ENCODE assay signal across 1 cellular context in the genomic region with DNA sequence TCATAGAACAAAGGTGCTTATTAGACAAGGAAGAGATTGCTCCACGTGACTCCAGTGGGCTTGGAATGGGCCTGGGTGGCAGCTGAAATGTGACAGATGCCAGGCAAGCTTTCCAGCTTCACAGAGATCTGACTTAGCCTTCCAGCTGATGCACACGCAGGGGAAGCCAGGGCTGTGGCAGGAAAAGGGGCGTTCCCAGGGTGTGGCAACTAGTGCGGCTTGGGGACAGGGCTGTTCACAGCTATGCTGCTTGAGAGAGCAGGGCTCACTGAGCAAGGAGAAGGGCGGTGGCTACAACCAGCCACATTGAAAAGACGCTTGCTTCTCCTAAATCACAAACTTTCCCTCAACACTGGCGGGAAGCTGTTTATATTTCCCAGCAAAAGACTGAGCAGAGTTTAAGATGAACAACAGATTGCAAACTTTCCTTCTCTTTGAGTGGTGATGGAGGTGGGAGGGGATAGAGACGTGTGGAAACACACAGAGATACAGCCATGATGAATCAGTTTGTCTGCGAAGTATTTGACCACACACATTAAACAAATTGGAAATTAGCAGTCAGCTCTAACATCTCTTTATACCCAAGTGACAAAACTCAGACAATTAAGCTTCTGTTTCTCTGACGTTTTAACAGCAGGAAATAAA.
TF ChIP-seq lines count a peak whose summit lies in the region.

No MANE protein-coding gene starts in this region.

TF ChIP-seq in GM12878, 131 proteins besides CTCF, POLR2A, EP300 and RAD21 (continued from another document):
- no peak for TF ChIP-seq SKIL (IDR thresholded peaks at IDR 0.05; ENCODE audit: low read depth, poor library complexity, severe bottlenecking)
- TF ChIP-seq MXI1 (IDR thresholded peaks at IDR 0.05; ENCODE audit: low read depth, low read length): no peak
- no peak for TF ChIP-seq ZNF592 (IDR thresholded peaks at IDR 0.05)
- TF ChIP-seq SMAD5 (IDR thresholded peaks at IDR 0.05; ENCODE audit: low read depth): no peak
- no peak for TF ChIP-seq STAT3 (IDR thresholded peaks at IDR 0.05; ENCODE audit: low read depth, low read length)
- TF ChIP-seq YBX1 (IDR thresholded peaks at IDR 0.05): no peak
- no peak for TF ChIP-seq RBBP5 (conservative IDR thresholded peaks at IDR 0.05)
- TF ChIP-seq CEBPB (IDR thresholded peaks at IDR 0.05; ENCODE audit: borderline replicate concordance in 1 of 2, low read depth in 2 of 2, low read length in 2 of 2): no peak
- TF ChIP-seq EGR1 (IDR thresholded peaks at IDR 0.05; ENCODE audit: borderline replicate concordance in 1 of 2, low read depth in 2 of 2, low read length in 2 of 2): no peak
- TF ChIP-seq, protein P1, sequence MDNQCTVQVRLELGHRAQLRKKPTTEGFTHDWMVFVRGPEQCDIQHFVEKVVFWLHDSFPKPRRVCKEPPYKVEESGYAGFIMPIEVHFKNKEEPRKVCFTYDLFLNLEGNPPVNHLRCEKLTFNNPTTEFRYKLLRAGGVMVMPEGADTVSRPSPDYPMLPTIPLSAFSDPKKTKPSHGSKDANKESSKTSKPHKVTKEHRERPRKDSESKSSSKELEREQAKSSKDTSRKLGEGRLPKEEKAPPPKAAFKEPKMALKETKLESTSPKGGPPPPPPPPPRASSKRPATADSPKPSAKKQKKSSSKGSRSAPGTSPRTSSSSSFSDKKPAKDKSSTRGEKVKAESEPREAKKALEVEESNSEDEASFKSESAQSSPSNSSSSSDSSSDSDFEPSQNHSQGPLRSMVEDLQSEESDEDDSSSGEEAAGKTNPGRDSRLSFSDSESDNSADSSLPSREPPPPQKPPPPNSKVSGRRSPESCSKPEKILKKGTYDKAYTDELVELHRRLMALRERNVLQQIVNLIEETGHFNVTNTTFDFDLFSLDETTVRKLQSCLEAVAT (IDR thresholded peaks at IDR 0.05): no peak
- TF ChIP-seq, protein P2, sequence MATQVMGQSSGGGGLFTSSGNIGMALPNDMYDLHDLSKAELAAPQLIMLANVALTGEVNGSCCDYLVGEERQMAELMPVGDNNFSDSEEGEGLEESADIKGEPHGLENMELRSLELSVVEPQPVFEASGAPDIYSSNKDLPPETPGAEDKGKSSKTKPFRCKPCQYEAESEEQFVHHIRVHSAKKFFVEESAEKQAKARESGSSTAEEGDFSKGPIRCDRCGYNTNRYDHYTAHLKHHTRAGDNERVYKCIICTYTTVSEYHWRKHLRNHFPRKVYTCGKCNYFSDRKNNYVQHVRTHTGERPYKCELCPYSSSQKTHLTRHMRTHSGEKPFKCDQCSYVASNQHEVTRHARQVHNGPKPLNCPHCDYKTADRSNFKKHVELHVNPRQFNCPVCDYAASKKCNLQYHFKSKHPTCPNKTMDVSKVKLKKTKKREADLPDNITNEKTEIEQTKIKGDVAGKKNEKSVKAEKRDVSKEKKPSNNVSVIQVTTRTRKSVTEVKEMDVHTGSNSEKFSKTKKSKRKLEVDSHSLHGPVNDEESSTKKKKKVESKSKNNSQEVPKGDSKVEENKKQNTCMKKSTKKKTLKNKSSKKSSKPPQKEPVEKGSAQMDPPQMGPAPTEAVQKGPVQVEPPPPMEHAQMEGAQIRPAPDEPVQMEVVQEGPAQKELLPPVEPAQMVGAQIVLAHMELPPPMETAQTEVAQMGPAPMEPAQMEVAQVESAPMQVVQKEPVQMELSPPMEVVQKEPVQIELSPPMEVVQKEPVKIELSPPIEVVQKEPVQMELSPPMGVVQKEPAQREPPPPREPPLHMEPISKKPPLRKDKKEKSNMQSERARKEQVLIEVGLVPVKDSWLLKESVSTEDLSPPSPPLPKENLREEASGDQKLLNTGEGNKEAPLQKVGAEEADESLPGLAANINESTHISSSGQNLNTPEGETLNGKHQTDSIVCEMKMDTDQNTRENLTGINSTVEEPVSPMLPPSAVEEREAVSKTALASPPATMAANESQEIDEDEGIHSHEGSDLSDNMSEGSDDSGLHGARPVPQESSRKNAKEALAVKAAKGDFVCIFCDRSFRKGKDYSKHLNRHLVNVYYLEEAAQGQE (IDR thresholded peaks at IDR 0.05; ENCODE audit: low read depth, low read length): no peak
- no peak for TF ChIP-seq ZNF217 (IDR thresholded peaks at IDR 0.05)
- TF ChIP-seq HDGF (IDR thresholded peaks at IDR 0.05): no peak
TF ChIP-seq in GM12878: peak in this region for 0.
